In genomic region chr3:73037369-73037699, GRCh38 we compare ENCODE assay signal across 11 cellular contexts. TPM values are rescaled to one million over a fixed set of nuclear protein-coding genes. Genes with fewer than 3 reads are reported as not detected.
DNase-seq lines count a peak whose midpoint lies in the region; ATAC-seq and TF ChIP-seq lines count a peak whose summit lies in the region.
"Had no signal": no experiment of that assay in that cellular context is flagged by ENCODE, and none has a peak within 500 bp of the region (broad histone marks: within the 10 kb centered on the region; RNA-seq: fewer than 3 reads in every experiment).

No MANE protein-coding gene starts in this region.

- CTCF ChIA-PET in MCF 10A (lab: Yijun Ruan, JAX) = interaction anchor here (0.5 to 1.6 kb wide), 3 partner anchors 10 to 187 kb away, joined by 3 to 4 read pairs (median 4); no protein-coding TSS in a partner anchor

- H3K9ac ChIP-seq in skeletal muscle satellite cell (ENCODE audit: low read depth, low read length) = peak overlapping the region; percentile 66

- H3K4me3 Mint-ChIP-seq in MCF 10A (ENCODE audit: unreplicated experiment) = no peak overlapping the region
- no peak overlapping the region for H3K4me3 Mint-ChIP-seq in T-helper 17 cell
- H3K4me3 Mint-ChIP-seq: activated B cell treated with CpG ODN at 0.5 μM for 24 hours had no signal

- BruUV-seq in MCF 10A (replicated peaks; lab: Mats Ljungman, UMichigan) = no TSS peak

- H3K36me3 Mint-ChIP-seq in MCF 10A (ENCODE audit: insufficient read depth, unreplicated experiment) (peaks cover 9% of the 10 kb centered on the region), T-helper 17 cell (ENCODE audit: low read depth) (no peaks in the 10 kb centered on the region)

- no peaks in the 10 kb centered on the region for H3K9me3 Mint-ChIP-seq in MCF 10A (ENCODE audit: unreplicated experiment)
- H3K9me3 Mint-ChIP-seq: activated B cell treated with CpG ODN at 0.5 μM for 24 hours had no signal

- peak overlapping the region; percentile 77 for H3K27ac Mint-ChIP-seq in MCF 10A (ENCODE audit: low read depth, unreplicated experiment)
- H3K27ac Mint-ChIP-seq in T-helper 17 cell = peak overlapping the region; percentile 72
- H3K27ac Mint-ChIP-seq: activated B cell treated with CpG ODN at 0.5 μM for 24 hours had no signal

- H3K4me3 ChIP-seq in breast epithelium (no peak overlapping the region), skeletal muscle satellite cell (ENCODE audit: low read length) (peak overlapping the region; percentile 35)
- H3K4me3 ChIP-seq: skin epidermis had no signal

- intact Hi-C loops in MCF 10A (cut with micrococcal nuclease) (no loop called here), breast epithelium (cut with DNase I; ENCODE audit: low total_unique reads) (no loop called here)

- POLR2A ChIA-PET in MCF 10A (lab: Yijun Ruan, JAX) = interaction anchor here (0.9 to 2.2 kb wide), 4 partner anchors 12 to 40 kb away, joined by 3 to 8 read pairs (median 4); no protein-coding TSS in a partner anchor

- DNase-seq in MCF 10A (ENCODE audit: unreplicated experiment) = no peak
- DNase-seq in breast epithelium (ENCODE audit: low spot score in 2 of 2) = no peak
- DNase-seq in T-helper 17 cell = no peak
- peak; percentile 37 for DNase-seq in glomerular visceral epithelial cell (ENCODE audit: extremely low spot score)
- DNase-seq in SIG-M5 (lab: John Stamatoyannopoulos, UW) = no peak
- DNase-seq: activated B cell treated with CpG ODN at 0.5 μM for 24 hours had no signal

- TF ChIP-seq CTCF in MCF 10A (IDR thresholded peaks at IDR 0.05; ENCODE audit: unreplicated experiment) = no peak
- no peak for TF ChIP-seq CTCF in breast epithelium (IDR thresholded peaks at IDR 0.05)

- ATAC-seq in T-helper 17 cell = no peak
- no peak for ATAC-seq in HG03565 (IDR thresholded peaks at IDR 0.05; ENCODE audit: unreplicated experiment)
- ATAC-seq in HG03457 (IDR thresholded peaks at IDR 0.05; ENCODE audit: unreplicated experiment) = no peak

- peak overlapping the region; percentile 73 for H3K4me2 ChIP-seq in skeletal muscle satellite cell (ENCODE audit: low read length)

- peaks cover 32% of the 10 kb centered on the region for H3K4me1 Mint-ChIP-seq in MCF 10A (ENCODE audit: insufficient read depth, unreplicated experiment)
- H3K4me1 Mint-ChIP-seq in T-helper 17 cell = peaks cover 47% of the 10 kb centered on the region

- TF ChIP-seq POLR2A in breast epithelium (IDR thresholded peaks at IDR 0.05) = no peak

- H3K4me1 ChIP-seq in breast epithelium (peaks cover 0 to 9% of the 10 kb centered on the region in 2 donors), skeletal muscle satellite cell (ENCODE audit: control insufficient read depth, insufficient read depth, low read length) (peaks cover 55% of the 10 kb centered on the region)

- H3K27ac ChIP-seq in breast epithelium = no peak overlapping the region
- H3K27ac ChIP-seq: C4-2B, skin epidermis had no signal

- H3K27me3 Mint-ChIP-seq in MCF 10A (ENCODE audit: insufficient read depth, unreplicated experiment) = no peaks in the 10 kb centered on the region
- no peaks in the 10 kb centered on the region for H3K27me3 Mint-ChIP-seq in T-helper 17 cell
- H3K27me3 Mint-ChIP-seq: activated B cell treated with CpG ODN at 0.5 μM for 24 hours had no signal

- H3K36me3 ChIP-seq in breast epithelium = no peaks in the 10 kb centered on the region
- no peaks in the 10 kb centered on the region for H3K36me3 ChIP-seq in skeletal muscle satellite cell (ENCODE audit: insufficient read depth, low read length)

- H3K27me3 ChIP-seq in breast epithelium (no peaks in the 10 kb centered on the region), skeletal muscle satellite cell (ENCODE audit: control insufficient read depth, insufficient read depth, low read length) (no peaks in the 10 kb centered on the region)

- H3K9me3 ChIP-seq in breast epithelium = no peaks in the 10 kb centered on the region
- H3K9me3 ChIP-seq in T-helper 17 cell (ENCODE audit: control insufficient read depth, low read length, poor library complexity, severe bottlenecking) = no peaks in the 10 kb centered on the region
- H3K9me3 ChIP-seq in skeletal muscle satellite cell (replicated peaks; ENCODE audit: low read length) = no peaks in the 10 kb centered on the region

RNA-seq across cellular contexts. Expression of gene EBLN2, which starts 24.1 kb away (rescaled TPM):
- total RNA-seq in MCF 10A (2022) = 4.7 and 5.5 TPM in 2 replicates
- 10 to 100 TPM in 2 of 3 donors, 1 to 10 TPM in 1; 4.2 to 12.0 (median 10.8) TPM for total RNA-seq in breast epithelium
- total RNA-seq in T-helper 17 cell = 10 to 100 TPM; 11.7 to 15.8 TPM
- total RNA-seq in skeletal muscle satellite cell (2012; rRNA removed) = 3.5 and 5.1 TPM in 2 replicates

RNA-seq across cellular contexts. Expression of gene PPP4R2, which starts 40.7 kb away (rescaled TPM):
- total RNA-seq in MCF 10A (2022) (86.3 and 105 TPM in 2 replicates), breast epithelium (10 to 100 TPM; 34.6 to 71.4 (median 49.2) TPM), T-helper 17 cell (10 to 100 TPM; 60.1 to 65.1 TPM)
- 39.5 and 41.8 TPM in 2 replicates for total RNA-seq in skeletal muscle satellite cell (2012; rRNA removed)
